In genomic region chr16:51759999-51760398, GRCh38 we compare ENCODE assay signal across 17 cellular contexts.
"Had no signal": no experiment of that assay in that cellular context is flagged by ENCODE, and none has a peak within 500 bp of the region (broad histone marks: within the 10 kb centered on the region; RNA-seq: fewer than 3 reads in every experiment).

No MANE protein-coding gene starts in this region.

- H3K27me3 ChIP-seq: right atrium auricular region, testis, tibial nerve, upper lobe of left lung had no signal

- H3K9me3 ChIP-seq: prostate gland, right atrium auricular region, sigmoid colon, testis, tibial nerve, upper lobe of left lung had no signal

- H3K27ac ChIP-seq: dorsolateral prefrontal cortex, prostate gland, right atrium auricular region, sigmoid colon, testis, tibial nerve, upper lobe of left lung had no signal

- ATAC-seq: naive thymus-derived CD4-positive, alpha-beta T cell; stimulated activated memory B cell treated with anti-CD40 and anti-IgM and Interleukin-4, amounts not matched to agents 10 μg/mL and 1 μg/mL and 100 μg/mL, for 72 hours; stimulated activated naive CD8-positive, alpha-beta T cell treated with anti-CD3 and anti-CD28 coated beads, Interleukin-15, Interleukin-2, amounts not matched to agents 100 U/mL and 50 U/mL, for 24 hours had no signal

- DNase-seq: dorsolateral prefrontal cortex; effector CD4-positive, alpha-beta T cell; mesenchymal stem cell; midbrain; naive thymus-derived CD4-positive, alpha-beta T cell; sigmoid colon; stimulated activated CD4-positive, alpha-beta T cell treated with anti-CD3 and anti-CD28 coated beads, Interleukin-2, amount 100 ng/mL, for 24 hours; stimulated activated CD4-positive, alpha-beta T cell treated with anti-CD3 and anti-CD28 coated beads, Interleukin-4, amount 100 ng/mL, for 24 hours; stimulated activated naive CD8-positive, alpha-beta T cell treated with anti-CD3 and anti-CD28 coated beads, Interleukin-15, Interleukin-2, amounts not matched to agents 100 U/mL and 50 U/mL, for 24 hours; substantia nigra; testis; upper lobe of left lung had no signal

- H3K4me3 ChIP-seq: dorsolateral prefrontal cortex, lung, prostate gland, right atrium auricular region, sigmoid colon, testis, tibial nerve, upper lobe of left lung had no signal

- H3K36me3 ChIP-seq: prostate gland, right atrium auricular region, sigmoid colon, tibial nerve, upper lobe of left lung had no signal

- H3K4me1 ChIP-seq: testis had no signal
